In genomic region chr1:38577937-38578443, GRCh38 we compare ENCODE assay signal across 13 cellular contexts.
DNase-seq lines count a peak whose midpoint lies in the region; ATAC-seq and TF ChIP-seq lines count a peak whose summit lies in the region.
"Had no signal": no experiment of that assay in that cellular context is flagged by ENCODE, and none has a peak within 500 bp of the region (broad histone marks: within the 10 kb centered on the region; RNA-seq: fewer than 3 reads in every experiment).

No MANE protein-coding gene starts in this region.

- H3K27me3 ChIP-seq in H7 (ENCODE audit: control insufficient read depth, insufficient read depth, low read length) (peaks cover 38% of the 10 kb centered on the region), dorsolateral prefrontal cortex (peaks cover 0 to 23% (median 6%) of the 10 kb centered on the region in 45 donors)
- H3K27me3 ChIP-seq: SJCRH30 had no signal

- intact Hi-C loops in CD14-positive monocyte (cut with micrococcal nuclease) (no loop called here), dorsolateral prefrontal cortex (cut with DNase I) (no loop called here), posterior vena cava (cut with DNase I) (no loop called here)

- TF ChIP-seq CTCF in CD14-positive monocyte (IDR thresholded peaks at IDR 0.05), result no peak
- TF ChIP-seq CTCF in dorsolateral prefrontal cortex (IDR thresholded peaks at IDR 0.05 in 54 of 56, conservative IDR thresholded peaks at IDR 0.05 in 2 of 56; ENCODE audit: low read depth in 1 of 56, partially characterized antibody in 56 of 56), result no peak
- TF ChIP-seq CTCF in nephron progenitor cell (IDR thresholded peaks at IDR 0.05), result no peak

- peaks cover 5% of the 10 kb centered on the region for H3K4me1 Mint-ChIP-seq in CD14-positive monocyte
- H3K4me1 Mint-ChIP-seq in nephron progenitor cell, result peaks cover 55% of the 10 kb centered on the region

- no peak for ATAC-seq in HG03342 (IDR thresholded peaks at IDR 0.05; ENCODE audit: unreplicated experiment)
- no peak for ATAC-seq in GM19467 (IDR thresholded peaks at IDR 0.05; ENCODE audit: unreplicated experiment)

- H3K4me3 ChIP-seq in H7 (ENCODE audit: insufficient read depth, low read depth, low read length), result peak overlapping the region; percentile 57
- H3K4me3 ChIP-seq in dorsolateral prefrontal cortex, result peak overlapping the region in 57 of 59 donors; percentile 15 to 71 (median 48)
- H3K4me3 ChIP-seq: SJCRH30 had no signal

- no peak overlapping the region for H3K27ac ChIP-seq in dorsolateral prefrontal cortex
- H3K27ac ChIP-seq: SJCRH30 had no signal

- no peaks in the 10 kb centered on the region for H3K36me3 ChIP-seq in H7 (replicated peaks; ENCODE audit: control insufficient read depth, insufficient read depth, low read length)
- H3K36me3 ChIP-seq: SJCRH30 had no signal

- H3K4me3 Mint-ChIP-seq in CD14-positive monocyte, result peak overlapping the region; percentile 17 to 81
- H3K4me3 Mint-ChIP-seq in nephron progenitor cell, result peak overlapping the region; percentile 83

- DNase-seq in CD14-positive monocyte (ENCODE audit: low spot score), result no peak
- DNase-seq in H7, result no peak
- DNase-seq in dorsolateral prefrontal cortex, result no peak
- no peak for DNase-seq in nephron progenitor cell
- no peak for DNase-seq in posterior vena cava (ENCODE audit: low spot score)
- DNase-seq in OCI-M1 (lab: John Stamatoyannopoulos, UW), result no peak
- DNase-seq: activated CD4-positive, alpha-beta T cell treated with anti-CD3 and anti-CD28 coated beads, Interleukin-2, amount 50 U/mL, for 1 hour; COR-L47; NCI-H1092 treated with DMSO at 0.1 percent for 48 hours; NCI-H774; SJCRH30 had no signal

- H3K27me3 Mint-ChIP-seq in CD14-positive monocyte (ENCODE audit: low read depth in 3 of 3), result peaks cover 42 to 54% (median 49%) of the 10 kb centered on the region in 3 donors
- H3K27me3 Mint-ChIP-seq in nephron progenitor cell (ENCODE audit: low read depth, poor library complexity), result peaks cover 59% of the 10 kb centered on the region

- peaks cover 0 to 4% (median 2%) of the 10 kb centered on the region in 7 donors for H3K9me3 Mint-ChIP-seq in CD14-positive monocyte
- H3K9me3 Mint-ChIP-seq in nephron progenitor cell, result peaks cover 13% of the 10 kb centered on the region

- no peaks in the 10 kb centered on the region for H3K36me3 Mint-ChIP-seq in CD14-positive monocyte
- no peaks in the 10 kb centered on the region for H3K36me3 Mint-ChIP-seq in nephron progenitor cell (ENCODE audit: low read depth)

- H3K27ac Mint-ChIP-seq in CD14-positive monocyte (no peak overlapping the region), nephron progenitor cell (no peak overlapping the region)
